In genomic region chr20:3710703-3711417, GRCh38 we compare ENCODE assay signal across 8 cellular contexts. TPM values are rescaled to one million over a fixed set of nuclear protein-coding genes. Genes with fewer than 3 reads are reported as not detected.
DNase-seq lines count a peak whose midpoint lies in the region; ATAC-seq and TF ChIP-seq lines count a peak whose summit lies in the region.

No MANE protein-coding gene starts in this region.

- intact Hi-C loops in OCI-LY7 (cut with micrococcal nuclease; ENCODE audit: unreplicated experiment), result loop anchor here (1.0 to 10.0 kb wide), 3 partner anchors 35 to 148 kb away; no protein-coding TSS in a partner anchor

- in situ Hi-C loops in GM13977 (cut with MboI; ENCODE audit: low pct_unique_long_range_greater_than_20kb, low sequenced_read_pairs, unreplicated experiment), result no loop called here

- CTCF ChIA-PET in OCI-LY7 (lab: Charles Lee; ENCODE audit: unreplicated experiment), result interaction anchor here (0.8 to 1.6 kb wide), 6 partner anchors 9 to 151 kb away, joined by 3 to 5 read pairs (median 4); partner anchors contain the start of gene ADISSP

- no peaks in the 10 kb centered on the region for H3K9me3 ChIP-seq in OCI-LY7 (ENCODE audit: low read length)

- H3K4me3 ChIP-seq in AG09309 (ENCODE audit: control insufficient read depth, low read depth, low read length) (no peak overlapping the region), OCI-LY7 (ENCODE audit: low read depth, low read length, poor library complexity, severe bottlenecking) (no peak overlapping the region), fibroblast of the aortic adventitia (ENCODE audit: low read depth, low read length) (no peak overlapping the region)

- H3K4me1 ChIP-seq in OCI-LY7 (ENCODE audit: insufficient read depth, low read length, poor library complexity, severe bottlenecking), result no peaks in the 10 kb centered on the region

- 0 out of 2 replicates have a peak overlapping the region, but pooled peaks have one; percentile 18 for H2AFZ ChIP-seq in OCI-LY7 (ENCODE audit: low read length)

- H4K20me1 ChIP-seq in OCI-LY7 (ENCODE audit: insufficient read depth, low read length), result no peaks in the 10 kb centered on the region

- no peak overlapping the region for H3K27ac ChIP-seq in OCI-LY7 (ENCODE audit: low read depth, low read length, poor library complexity, severe bottlenecking)

- POLR2A ChIA-PET in OCI-LY7 (lab: Charles Lee), result no interaction called here

- no peak for DNase-seq in AG09309 (ENCODE audit: low read depth)
- peak; percentile 90 for DNase-seq in GM13977 (ENCODE audit: low spot score)
- DNase-seq in OCI-LY7 (ENCODE audit: low spot score), result peak; percentile 59
- peak; percentile 60 for DNase-seq in activated T-helper 1 cell treated with Interleukin-2 at 50 U/mL for 16 hours (ENCODE audit: low read depth)
- DNase-seq in fibroblast of the aortic adventitia (ENCODE audit: low read depth), result peak; percentile 56
- DNase-seq in nucleus accumbens (lab: John Stamatoyannopoulos, UW), result peak in 48 of 56 donors; percentile 8 to 87 (median 52)
- peak; percentile 78 for DNase-seq in superior temporal gyrus (ENCODE audit: extremely low spot score)

- BruUV-seq in OCI-LY7 (replicated peaks; lab: Mats Ljungman, UMichigan), result no TSS peak

- no peaks in the 10 kb centered on the region for H3K79me2 ChIP-seq in OCI-LY7 (ENCODE audit: insufficient read depth, low read depth, low read length)

- H3K4me2 ChIP-seq in OCI-LY7 (ENCODE audit: low read length), result no peak overlapping the region

- no peaks in the 10 kb centered on the region for H3K9me2 ChIP-seq in OCI-LY7 (ENCODE audit: insufficient read depth, low read length)

- no peak for ATAC-seq in HG03139 (IDR thresholded peaks at IDR 0.05; ENCODE audit: unreplicated experiment)

- TF ChIP-seq CTCF in AG09309 (IDR thresholded peaks at IDR 0.05; ENCODE audit: control insufficient read depth, insufficient read depth, low read depth, low read length, missing control alignments), result peak; percentile 98
- TF ChIP-seq CTCF in GM13977 (IDR thresholded peaks at IDR 0.05; ENCODE audit: extremely low read depth, insufficient read depth, missing control alignments), result peak; percentile 96
- peak; percentile 97 for TF ChIP-seq CTCF in OCI-LY7 (conservative IDR thresholded peaks at IDR 0.05; ENCODE audit: low read length)
- TF ChIP-seq CTCF in fibroblast of the aortic adventitia (IDR thresholded peaks at IDR 0.05; ENCODE audit: insufficient read depth, low read length), result peak; percentile 87

- no peaks in the 10 kb centered on the region for H3K36me3 ChIP-seq in OCI-LY7 (ENCODE audit: insufficient read depth, low read length)

RNA-seq across cellular contexts. Expression of gene SIGLEC1, which starts 1.5 kb away (rescaled TPM):
- total RNA-seq in OCI-LY7 (2014; rRNA removed; shearing (Covaris generic)), result not detected in 2 replicates
- total RNA-seq in OCI-LY7 (2022), result 0.11 TPM in 1 of 2 replicates, not detected in the other
- 0.08 TPM in 1 of 2 replicates, not detected in the other for total RNA-seq in fibroblast of the aortic adventitia (ENCODE audit: low replicate concordance)

RNA-seq across cellular contexts. Expression of gene HSPA12B, which starts 21.6 kb away (rescaled TPM):
- not detected in 2 replicates for total RNA-seq in OCI-LY7 (2014; rRNA removed; shearing (Covaris generic))
- total RNA-seq in OCI-LY7 (2022), result not detected in 2 replicates
- total RNA-seq in fibroblast of the aortic adventitia (ENCODE audit: low replicate concordance), result 0.18 and 8.3 TPM in 2 replicates

RNA-seq across cellular contexts. Expression of gene ADAM33, which starts 29.1 kb away (rescaled TPM):
- not detected in 2 replicates for total RNA-seq in OCI-LY7 (2014; rRNA removed; shearing (Covaris generic))
- total RNA-seq in OCI-LY7 (2022), result not detected in 2 replicates
- 68.6 and 145 TPM in 2 replicates for total RNA-seq in fibroblast of the aortic adventitia (ENCODE audit: low replicate concordance)

RNA-seq across cellular contexts. Expression of gene GFRA4, which starts 47.7 kb away (rescaled TPM):
- not detected in 2 replicates for total RNA-seq in OCI-LY7 (2014; rRNA removed; shearing (Covaris generic))
- total RNA-seq in OCI-LY7 (2022), result not detected in 2 replicates
- not detected in 2 replicates for total RNA-seq in fibroblast of the aortic adventitia (ENCODE audit: low replicate concordance)

RNA-seq across cellular contexts. Expression of gene ADISSP, which starts 56.7 kb away (rescaled TPM):
- 62.1 and 66.7 TPM in 2 replicates for total RNA-seq in OCI-LY7 (2014; rRNA removed; shearing (Covaris generic))
- total RNA-seq in OCI-LY7 (2022), result 58.7 and 64.4 TPM in 2 replicates
- 28.4 and 37.7 TPM in 2 replicates for total RNA-seq in fibroblast of the aortic adventitia (ENCODE audit: low replicate concordance)

Comparison
In these comparisons a context has a peak if more than half of its experiments do, and no peak if none do; other contexts are left out.
1. RNA of gene ADAM33, which starts 29.1 kb away (total RNA-seq): 68.6 to 145 TPM in fibroblast of the aortic adventitia; not detected in OCI-LY7; every median in the first group is over 10 times any median in the second.
2. Peak in every context shown above with its lines, with median percentiles within 50 percentile points of each other: CTCF ChIP-seq.